ENCODE assay signal across 8 cellular contexts in the genomic region with DNA sequence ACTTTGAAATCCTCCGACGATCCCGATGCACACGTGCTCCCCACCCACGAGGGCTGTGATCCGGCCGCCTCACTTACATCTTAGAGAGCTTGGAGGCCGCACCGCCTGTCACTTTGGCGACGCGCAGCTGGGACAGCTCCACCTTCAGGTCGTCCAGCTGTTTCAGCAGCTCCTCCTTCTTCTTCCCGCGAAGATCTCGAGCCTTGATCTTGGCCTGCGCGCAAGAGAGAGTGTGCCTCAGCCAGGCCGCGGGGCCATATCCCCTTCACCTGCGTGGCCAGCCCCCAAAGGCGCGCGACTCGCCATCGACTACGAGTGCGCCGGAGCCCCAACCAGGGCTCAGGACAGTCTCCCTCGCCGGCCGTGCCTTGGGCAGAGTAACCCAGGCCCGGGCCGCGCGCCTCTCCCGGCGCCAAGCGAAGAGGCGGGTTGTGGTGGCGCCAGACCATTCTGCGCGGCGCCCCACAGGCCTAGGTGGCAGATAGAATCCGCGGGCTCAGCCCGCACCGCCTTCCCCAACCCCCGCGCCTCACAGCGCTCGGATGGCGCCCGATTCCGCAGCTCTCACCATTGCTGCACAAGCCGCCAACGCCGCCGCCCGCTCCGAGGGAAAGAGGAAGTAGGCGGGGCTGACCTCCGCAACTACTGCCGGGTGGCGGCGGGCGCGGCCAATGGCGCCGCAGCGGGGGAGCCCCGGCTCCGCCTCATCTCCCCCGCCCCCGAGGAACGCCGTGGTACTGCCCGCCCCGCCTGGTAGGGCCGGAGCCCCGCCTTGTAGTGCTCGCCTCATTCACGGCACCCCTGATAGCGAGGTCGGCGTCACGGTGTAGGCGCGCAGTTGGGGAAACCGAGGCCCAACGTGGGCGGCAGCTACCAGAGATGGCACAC. TPM values are rescaled to one million over a fixed set of nuclear protein-coding genes. Genes with fewer than 3 reads are reported as not detected.
DNase-seq lines count a peak whose midpoint lies in the region; ATAC-seq, FAIRE-seq and TF ChIP-seq lines count a peak whose summit lies in the region.

A gene (plus strand): TSS at position 789 of the 888 bp plus-strand sequence. CDS start 7,161 bp downstream, outside the sequence.
A gene (minus strand): TSS at position 616 of the 888 bp plus-strand sequence. CDS start 45 bp downstream, at position 571.

- H3K4me3 ChIP-seq in LNCaP clone FGC (ENCODE audit: low read depth, low read length) = peak within 1 kb of the TSS; percentile 100

- POLR2A ChIA-PET in naive thymus-derived CD8-positive, alpha-beta T cell (lab: Charles Lee) = interaction anchor here (0.6 to 3.4 kb wide), 14 partner anchors 9 to 380 kb away, joined by 3 to 30 read pairs (median 5); a partner anchor contains a TSS

- ATAC-seq in naive thymus-derived CD8-positive, alpha-beta T cell = peak; percentile 94

- peaks cover 14 to 34% (median 32%) of the 10 kb centered on the region in 4 donors for H3K4me1 Mint-ChIP-seq in naive thymus-derived CD8-positive, alpha-beta T cell

- no peak for FAIRE-seq in H54 (lab: Jason Lieb, UNC)

- H3K9me3 Mint-ChIP-seq in naive thymus-derived CD8-positive, alpha-beta T cell = no peaks in the 10 kb centered on the region

- peak within 1 kb of the TSS; percentile 72 to 99 (median 98) for H3K27ac Mint-ChIP-seq in naive thymus-derived CD8-positive, alpha-beta T cell

- peaks cover 5 to 46% (median 7%) of the 10 kb centered on the region in 3 donors for H3K36me3 Mint-ChIP-seq in naive thymus-derived CD8-positive, alpha-beta T cell

- peak; percentile 29; the same call in 1 of the 2 replicates for TF ChIP-seq CTCF in LNCaP clone FGC (IDR thresholded peaks at IDR 0.05; ENCODE audit: control insufficient read depth, extremely low read depth, insufficient read depth)

- H3K27me3 Mint-ChIP-seq in naive thymus-derived CD8-positive, alpha-beta T cell = no peaks in the 10 kb centered on the region

- TF ChIP-seq POLR2A in H54 (IDR thresholded peaks at IDR 0.05; ENCODE audit: low read depth, low read length) = peak; percentile 82

- peak within 1 kb of the TSS; percentile 89 to 99 (median 94) for H3K4me3 Mint-ChIP-seq in naive thymus-derived CD8-positive, alpha-beta T cell

- DNase-seq in ELF-1 (ENCODE audit: low read depth, low spot score) (peak; percentile 94), H54 (ENCODE audit: insufficient read length, low spot score) (peak; percentile 97), LNCaP clone FGC (ENCODE audit: low read depth) (peak; percentile 67), RPMI8226 (peak; percentile 99), fibroblast of gingiva (ENCODE audit: low read depth) (peak; percentile 92)
- DNase-seq in activated T-helper 1 cell treated with anti-CD3 and anti-CD28 coated beads, Interleukin-2, amount 50 U/mL, for 16 hours (ENCODE audit: low read depth in 1 of 2, low spot score in 1 of 2) = peak; percentile 89 to 94
- DNase-seq in naive thymus-derived CD8-positive, alpha-beta T cell = peak; percentile 91 to 97 (median 95)
- peak; percentile 89 to 95 (median 94) for DNase-seq in stimulated activated naive CD4-positive, alpha-beta T cell (lab: John Stamatoyannopoulos, UW)

RNA-seq across cellular contexts. Expression of the first gene that starts in this region (rescaled TPM):
- total RNA-seq in naive thymus-derived CD8-positive, alpha-beta T cell = 10 to 100 TPM; 25.6 to 28.0 TPM
- 10 to 100 TPM; 37.5 to 70.4 (median 43.1) TPM for polyA plus RNA-seq in naive thymus-derived CD8-positive, alpha-beta T cell

RNA-seq across cellular contexts. Expression of the second gene that starts in this region (rescaled TPM):
- 1,000 to 10,000 TPM; 1,561 to 1,669 TPM for total RNA-seq in naive thymus-derived CD8-positive, alpha-beta T cell
- 1,000 to 10,000 TPM; 1,999 to 2,475 (median 2,297) TPM for polyA plus RNA-seq in naive thymus-derived CD8-positive, alpha-beta T cell

Comparison
In these comparisons a context has a peak if more than half of its experiments do, and no peak if none do; other contexts are left out.
1. Peak in every context shown above with its lines: DNase-seq, ATAC-seq and H3K4me3 ChIP-seq.